Comparison of ENCODE assay signal across 8 cellular contexts in the genomic region with DNA sequence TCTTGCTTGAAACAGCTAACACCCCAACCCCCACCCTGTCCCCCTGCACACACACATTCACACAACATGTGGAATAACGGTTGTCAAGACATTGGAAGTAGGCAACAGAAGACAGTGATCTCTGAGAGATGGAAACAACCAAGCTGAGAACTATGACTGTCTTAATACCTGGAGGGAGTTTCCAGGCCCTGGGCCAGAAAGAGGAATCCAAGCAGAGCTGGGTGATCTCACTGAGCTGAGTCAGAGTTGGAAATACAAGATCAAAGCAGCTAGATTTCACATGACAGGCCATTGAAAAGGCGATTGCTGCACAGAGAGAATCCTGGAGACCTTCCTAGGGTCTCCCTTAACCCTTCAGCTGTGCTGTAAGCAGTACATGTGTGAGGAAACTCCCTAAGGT.
DNase-seq lines count a peak whose midpoint lies in the region; ATAC-seq and TF ChIP-seq lines count a peak whose summit lies in the region.

No MANE protein-coding gene starts in this region.

- in situ Hi-C loops in SK-MEL-5 (cut with HindIII; ENCODE audit: low pct_unique_long_range_greater_than_20kb, low sequenced_read_pairs): no loop called here

- CTCF ChIA-PET in WTC11 (lab: Charles Lee): interaction anchor here (0.5 to 3.9 kb wide), 14 partner anchors 16 to 632 kb away, joined by 3 to 55 read pairs (median 4); no protein-coding TSS in a partner anchor

- no peak overlapping the region for H3K27ac Mint-ChIP-seq in WTC11
- no peak overlapping the region for H3K27ac Mint-ChIP-seq in effector memory CD8-positive, alpha-beta T cell

- POLR2A ChIA-PET in WTC11 (lab: Charles Lee): no interaction called here

- ATAC-seq in HG02840 (IDR thresholded peaks at IDR 0.05; ENCODE audit: low FRiP score, unreplicated experiment): peak; percentile 73
- ATAC-seq in WTC11: no peak
- no peak for ATAC-seq in Right ventricle myocardium inferior
- ATAC-seq in effector memory CD8-positive, alpha-beta T cell (replicated peaks): no peak

- H3K4me3 Mint-ChIP-seq in WTC11: no peak overlapping the region
- H3K4me3 Mint-ChIP-seq in effector memory CD8-positive, alpha-beta T cell: no peak overlapping the region

- intact Hi-C loops in Right ventricle myocardium inferior (cut with DNase I): no loop called here

- peak; percentile 6 to 19 for DNase-seq in activated CD4-positive, alpha-beta T cell treated with anti-CD3 and anti-CD28 coated beads for 24 hours (ENCODE audit: low read depth in 2 of 2)
- no peak for DNase-seq in activated CD4-positive, alpha-beta T cell treated with anti-CD3 and anti-CD28 coated beads, Interleukin-2, amount 50 U/mL, for 1 hour
- DNase-seq in SK-MEL-5 (ENCODE audit: low read depth, low spot score): peak; percentile 62
- peak; percentile 81 for DNase-seq in glomerular visceral epithelial cell (ENCODE audit: extremely low spot score)
- no peak for DNase-seq in WTC11 (ENCODE audit: low spot score)
- no peak for DNase-seq in Right ventricle myocardium inferior (ENCODE audit: missing footprints)
- DNase-seq in effector memory CD8-positive, alpha-beta T cell: no peak

- TF ChIP-seq CTCF in WTC11 (IDR thresholded peaks at IDR 0.05): no peak

- peaks cover 14% of the 10 kb centered on the region for H3K4me1 Mint-ChIP-seq in WTC11
- peaks cover 3 to 4% of the 10 kb centered on the region in 2 donors for H3K4me1 Mint-ChIP-seq in effector memory CD8-positive, alpha-beta T cell (ENCODE audit: low read depth in 2 of 2)

- H3K36me3 Mint-ChIP-seq in WTC11: no peaks in the 10 kb centered on the region
- H3K36me3 Mint-ChIP-seq in effector memory CD8-positive, alpha-beta T cell (ENCODE audit: insufficient read depth): no peaks in the 10 kb centered on the region

- no peaks in the 10 kb centered on the region; the same call in 1 of the 2 replicates for H3K27me3 Mint-ChIP-seq in WTC11 (ENCODE audit: low read depth)
- H3K27me3 Mint-ChIP-seq in effector memory CD8-positive, alpha-beta T cell: no peaks in the 10 kb centered on the region

- H3K9me3 Mint-ChIP-seq in WTC11: no peaks in the 10 kb centered on the region
- no peaks in the 10 kb centered on the region for H3K9me3 Mint-ChIP-seq in effector memory CD8-positive, alpha-beta T cell

TF ChIP-seq in WTC11, 78 proteins besides CTCF, POLR2A, EP300 and RAD21:
- TF ChIP-seq ATF1 (CRISPR knock-in tag; IDR thresholded peaks at IDR 0.05): no peak
- TF ChIP-seq, protein P1, sequence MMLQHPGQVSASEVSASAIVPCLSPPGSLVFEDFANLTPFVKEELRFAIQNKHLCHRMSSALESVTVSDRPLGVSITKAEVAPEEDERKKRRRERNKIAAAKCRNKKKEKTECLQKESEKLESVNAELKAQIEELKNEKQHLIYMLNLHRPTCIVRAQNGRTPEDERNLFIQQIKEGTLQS (CRISPR knock-in tag; conservative IDR thresholded peaks at IDR 0.05): no peak
TF ChIP-seq in WTC11: peak in this region for 0.

Comparison
In these comparisons a context has a peak if more than half of its experiments do, and no peak if none do; other contexts are left out.
1. DNase-seq: peak in activated CD4-positive, alpha-beta T cell treated with anti-CD3 and anti-CD28 coated beads for 24 hours (2 of 2), SK-MEL-5 (single experiment) and glomerular visceral epithelial cell (single experiment); none in activated CD4-positive, alpha-beta T cell treated with anti-CD3 and anti-CD28 coated beads, Interleukin-2, amount 50 U/mL, for 1 hour (single experiment), WTC11 (single experiment), Right ventricle myocardium inferior (single experiment) and effector memory CD8-positive, alpha-beta T cell (0 of 3).